Comparison of ENCODE assay signal across 11 cellular contexts in genomic region chr7:36600869-36601530, GRCh38.
A peak's percentile ranks its signal among the peaks of the same experiment; 100 is the strongest.
DNase-seq lines count a peak whose midpoint lies in the region; ATAC-seq and TF ChIP-seq lines count a peak whose summit lies in the region.
"Had no signal": no experiment of that assay in that cellular context is flagged by ENCODE, and none has a peak within 500 bp of the region (broad histone marks: within the 10 kb centered on the region; RNA-seq: fewer than 3 reads in every experiment).

No MANE protein-coding gene starts in this region.

- WGBS in right lobe of liver (ENCODE audit: insufficient coverage, low coverage, low lambda C conversion rate, missing lambda C conversion rate), result 73% methylated on average over 4 of the region's 5 CpGs

- TF ChIP-seq CTCF in CD14-positive monocyte (IDR thresholded peaks at IDR 0.05), result no peak
- TF ChIP-seq CTCF in astrocyte of the spinal cord (IDR thresholded peaks at IDR 0.05; ENCODE audit: low read depth, low read length), result no peak
- no peak for TF ChIP-seq CTCF in right lobe of liver (IDR thresholded peaks at IDR 0.05)

- intact Hi-C loops in CD14-positive monocyte (cut with micrococcal nuclease) (no loop called here), right lobe of liver (cut with DNase I) (no loop called here)

- H3K27ac ChIP-seq in right lobe of liver, result no peak overlapping the region

- peaks cover 0 to 10% (median 0%) of the 10 kb centered on the region in 4 donors for H3K4me1 ChIP-seq in right lobe of liver

- peaks cover 36% of the 10 kb centered on the region for H3K4me1 Mint-ChIP-seq in CD14-positive monocyte

- DNase-seq in CD14-positive monocyte (ENCODE audit: low spot score) (no peak), HK-2 (ENCODE audit: unreplicated experiment) (peak; percentile 35), astrocyte of the spinal cord (ENCODE audit: low read depth, low spot score) (peak; percentile 49), right lobe of liver (no peak), NCI-H1694 treated with DMSO at 0.1 percent for 48 hours (lab: John Stamatoyannopoulos, UW) (no peak), OCI-M2 (lab: John Stamatoyannopoulos, UW; ENCODE audit: unreplicated experiment) (no peak), NCI-H2107 treated with DMSO at 0.1 percent for 48 hours (lab: John Stamatoyannopoulos, UW; ENCODE audit: unreplicated experiment) (no peak), SW 1271 (lab: John Stamatoyannopoulos, UW) (no peak)
- DNase-seq: dermis blood vessel endothelial cell, NCI-H2227 treated with DMSO at 0.1 percent for 48 hours had no signal

- in situ Hi-C loops in astrocyte of the spinal cord (cut with HindIII; ENCODE audit: low sequenced_read_pairs), result no loop called here

- H3K9me3 Mint-ChIP-seq in CD14-positive monocyte, result no peaks in the 10 kb centered on the region
- H3K9me3 Mint-ChIP-seq: WTC11 had no signal

- ATAC-seq in right lobe of liver, result peak in 3 of 4 donors; percentile 46 to 92 (median 73)
- ATAC-seq: WTC11 had no signal

- H3K36me3 ChIP-seq in right lobe of liver, result no peaks in the 10 kb centered on the region

- H3K27me3 Mint-ChIP-seq in CD14-positive monocyte (ENCODE audit: low read depth in 3 of 3), result no peaks in the 10 kb centered on the region

- peak overlapping the region in 6 of 7 donors; percentile 63 to 91 (median 84) for H3K27ac Mint-ChIP-seq in CD14-positive monocyte
- H3K27ac Mint-ChIP-seq: WTC11 had no signal

- H3K27me3 ChIP-seq in right lobe of liver, result no peaks in the 10 kb centered on the region

- no peaks in the 10 kb centered on the region for H3K9me3 ChIP-seq in right lobe of liver

- H3K4me3 ChIP-seq in astrocyte of the spinal cord (ENCODE audit: low read depth, low read length) (no peak overlapping the region), right lobe of liver (no peak overlapping the region)

- H3K36me3 Mint-ChIP-seq in CD14-positive monocyte, result peaks cover 87 to 93% of the 10 kb centered on the region in 2 donors
- H3K36me3 Mint-ChIP-seq: WTC11 had no signal

- no peak overlapping the region for H3K4me3 Mint-ChIP-seq in CD14-positive monocyte
- H3K4me3 Mint-ChIP-seq: WTC11 had no signal

- no peak for TF ChIP-seq POLR2A in right lobe of liver (IDR thresholded peaks at IDR 0.05)

Comparison
In these comparisons a context has a peak if more than half of its experiments do, and no peak if none do; other contexts are left out.
1. DNase-seq: peak in HK-2 (single experiment) and astrocyte of the spinal cord (single experiment); none in CD14-positive monocyte (single experiment), right lobe of liver (0 of 3), NCI-H1694 treated with DMSO at 0.1 percent for 48 hours (single experiment), OCI-M2 (single experiment), NCI-H2107 treated with DMSO at 0.1 percent for 48 hours (single experiment) and SW 1271 (0 of 2).